ENCODE assay signal across 18 cellular contexts in genomic region chr3:88093266-88093665, GRCh38. TPM values are rescaled to one million over a fixed set of nuclear protein-coding genes. Genes with fewer than 3 reads are reported as not detected.
DNase-seq lines count a peak whose midpoint lies in the region; ATAC-seq and TF ChIP-seq lines count a peak whose summit lies in the region.
"Had no signal": no experiment of that assay in that cellular context is flagged by ENCODE, and none has a peak within 500 bp of the region (broad histone marks: within the 10 kb centered on the region; RNA-seq: fewer than 3 reads in every experiment).

No MANE protein-coding gene starts in this region.

- no peaks in the 10 kb centered on the region for H3K9me3 ChIP-seq in left lung
- H3K9me3 ChIP-seq: BE2C, HAP-1 had no signal

- DNase-seq in GM23338 (ENCODE audit: low spot score) = peak; percentile 9
- peak; percentile 62 for DNase-seq in LNCaP clone FGC (ENCODE audit: low read depth)
- no peak for DNase-seq in left lung
- DNase-seq in type B pancreatic cell (ENCODE audit: extremely low spot score, unreplicated experiment) = no peak
- no peak for DNase-seq in stimulated activated CD4-positive, alpha-beta T cell treated with anti-CD3 and anti-CD28 coated beads, Interleukin-15, amount 100 ng/mL, for 24 hours
- no peak for DNase-seq in foreskin fibroblast
- DNase-seq: ACHN; BE2C; C1 segment of cervical spinal cord; CD4-positive, CD25-positive, alpha-beta regulatory T cell; CD8-positive, alpha-beta memory T cell; COR-L47; DMS 273 treated with DMSO at 0.1 percent for 48 hours; DMS53; DND-41; EL had no signal

- H3K4me1 ChIP-seq in GM23338 (ENCODE audit: insufficient read depth) (no peaks in the 10 kb centered on the region), left lung (peaks cover 0 to 4% of the 10 kb centered on the region in 2 donors)
- H3K4me1 ChIP-seq: HAP-1 had no signal

- H3K27me3 ChIP-seq in GM23338 (ENCODE audit: insufficient read depth) (no peaks in the 10 kb centered on the region), left lung (no peaks in the 10 kb centered on the region)
- H3K27me3 ChIP-seq: BE2C had no signal

- no peaks in the 10 kb centered on the region for H4K20me1 ChIP-seq in GM23338 (replicated peaks; ENCODE audit: insufficient read depth)

- ATAC-seq in GM23338 (no peak), left lung (peak; percentile 24)
- ATAC-seq: GM12878 had no signal

- H3K9me3 Mint-ChIP-seq in GM23338 (peaks cover 5% of the 10 kb centered on the region; the same call in 2 of the 3 replicates), type B pancreatic cell (peaks cover 4% of the 10 kb centered on the region)

- no peak overlapping the region for H3K27ac Mint-ChIP-seq in GM23338
- H3K27ac Mint-ChIP-seq in type B pancreatic cell = peak overlapping the region; percentile 62
- H3K27ac Mint-ChIP-seq: CD8-positive, alpha-beta memory T cell had no signal

- H2AFZ ChIP-seq in GM23338 = no peak overlapping the region

- H3K4me2 ChIP-seq in GM23338 = no peak overlapping the region

- no peak for TF ChIP-seq CTCF in GM23338 (conservative IDR thresholded peaks at IDR 0.05; ENCODE audit: low read depth in 2 of 2)
- TF ChIP-seq CTCF in LNCaP clone FGC (IDR thresholded peaks at IDR 0.05; ENCODE audit: control insufficient read depth, extremely low read depth, insufficient read depth) = no peak
- TF ChIP-seq CTCF in left lung (IDR thresholded peaks at IDR 0.05) = no peak
- no peak for TF ChIP-seq CTCF in type B pancreatic cell (conservative IDR thresholded peaks at IDR 0.05)
- no peak for TF ChIP-seq CTCF in foreskin fibroblast (IDR thresholded peaks at IDR 0.05; ENCODE audit: low read depth, low read length)

- H3K4me1 Mint-ChIP-seq in GM23338 (no peaks in the 10 kb centered on the region), type B pancreatic cell (ENCODE audit: unreplicated experiment) (peaks cover 5% of the 10 kb centered on the region)

- H3K27ac ChIP-seq in GM23338 (ENCODE audit: low read depth) (no peak overlapping the region), left lung (no peak overlapping the region)

- H3K4me3 Mint-ChIP-seq in GM23338 (no peak overlapping the region), type B pancreatic cell (peak overlapping the region; percentile 44)
- H3K4me3 Mint-ChIP-seq: CD4-positive, CD25-positive, alpha-beta regulatory T cell; CD8-positive, alpha-beta memory T cell had no signal

- H3K4me3 ChIP-seq in GM23338 (no peak overlapping the region), LNCaP clone FGC (ENCODE audit: low read depth, low read length) (no peak overlapping the region), left lung (no peak overlapping the region), foreskin fibroblast (ENCODE audit: low read depth in 1 of 2, low read length in 2 of 2) (no peak overlapping the region)
- H3K4me3 ChIP-seq: GM12878, HAP-1 had no signal

- H3K27me3 Mint-ChIP-seq in GM23338 (ENCODE audit: insufficient read depth, low read depth, poor library complexity) = no peaks in the 10 kb centered on the region
- H3K27me3 Mint-ChIP-seq in type B pancreatic cell = no peaks in the 10 kb centered on the region
- H3K27me3 Mint-ChIP-seq: CD4-positive, CD25-positive, alpha-beta regulatory T cell; CD8-positive, alpha-beta memory T cell had no signal

- H3F3A ChIP-seq in GM23338 (replicated peaks; ENCODE audit: low read depth) = no peaks in the 10 kb centered on the region

- peaks cover 10% of the 10 kb centered on the region for H3K79me2 ChIP-seq in GM23338 (replicated peaks; ENCODE audit: insufficient read depth)

- H3K36me3 Mint-ChIP-seq in GM23338 (ENCODE audit: low read depth) = peaks cover 19% of the 10 kb centered on the region; the same call in 2 of the 3 replicates
- peaks cover 60% of the 10 kb centered on the region for H3K36me3 Mint-ChIP-seq in type B pancreatic cell

- intact Hi-C loops in left lung (cut with DNase I) = no loop called here

- no peaks in the 10 kb centered on the region for H3K9me2 ChIP-seq in GM23338 (ENCODE audit: insufficient read depth)

- H3K36me3 ChIP-seq in GM23338 (ENCODE audit: insufficient read depth) (0 out of 2 replicates have a peak, but pooled peaks cover 4% of the 10 kb centered on the region), left lung (peaks cover 0 to 9% of the 10 kb centered on the region in 2 donors)
- H3K36me3 ChIP-seq: BE2C, HAP-1 had no signal

TF ChIP-seq in GM23338, 12 proteins besides CTCF, POLR2A, EP300 and RAD21:
- TF ChIP-seq JUNB (IDR thresholded peaks at IDR 0.05; ENCODE audit: unreplicated experiment) (no peak), ZNF114 (CRISPR knock-in tag; IDR thresholded peaks at IDR 0.05) (no peak), STAT1 (IDR thresholded peaks at IDR 0.05; ENCODE audit: unreplicated experiment) (no peak), EZH2phosphoT487 (IDR thresholded peaks at IDR 0.05; ENCODE audit: unreplicated experiment) (no peak)

RNA-seq across cellular contexts. Expression of gene ZNF654, which starts 34.2 kb away (rescaled TPM):
- total RNA-seq in GM23338 (2014; rRNA removed; shearing (Covaris generic)) = 7.5 and 9.9 TPM in 2 replicates
- 2.8 and 6.2 TPM in 2 replicates for polyA plus RNA-seq in GM23338 (2016; fragmentation: Nextera tagmentation; extraction: Ambion mirVana)
- total RNA-seq in left lung = 10 to 100 TPM; 12.5 to 14.2 TPM
- 14.4 and 15.3 TPM in 2 replicates for total RNA-seq in type B pancreatic cell (ENCODE audit: low replicate concordance)

RNA-seq across cellular contexts. Expression of gene CGGBP1, which starts 34.5 kb away (rescaled TPM):
- 61.3 and 63.5 TPM in 2 replicates for total RNA-seq in GM23338 (2014; rRNA removed; shearing (Covaris generic))
- polyA plus RNA-seq in GM23338 (2016; fragmentation: Nextera tagmentation; extraction: Ambion mirVana) = 45.3 and 55.5 TPM in 2 replicates
- total RNA-seq in left lung (10 to 100 TPM; 62.3 to 69.9 TPM), type B pancreatic cell (ENCODE audit: low replicate concordance) (53.4 and 88.9 TPM in 2 replicates)

RNA-seq across cellular contexts. Expression of gene C3orf38, which starts 56.5 kb away (rescaled TPM):
- 29.5 and 30.5 TPM in 2 replicates for total RNA-seq in GM23338 (2014; rRNA removed; shearing (Covaris generic))
- polyA plus RNA-seq in GM23338 (2016; fragmentation: Nextera tagmentation; extraction: Ambion mirVana) = 17.6 and 22.2 TPM in 2 replicates
- total RNA-seq in left lung (10 to 100 TPM; 17.6 to 22.3 TPM), type B pancreatic cell (ENCODE audit: low replicate concordance) (27.2 and 31.1 TPM in 2 replicates)

Comparison
In these comparisons a context has a peak if more than half of its experiments do, and no peak if none do; other contexts are left out.
1. DNase-seq: peak in GM23338 (single experiment) and LNCaP clone FGC (single experiment); none in left lung (0 of 2), type B pancreatic cell (single experiment), stimulated activated CD4-positive, alpha-beta T cell treated with anti-CD3 and anti-CD28 coated beads, Interleukin-15, amount 100 ng/mL, for 24 hours (single experiment) and foreskin fibroblast (0 of 2).